9 cellular contexts compared by ENCODE assay signal in genomic region chr20:59783020-59784010, GRCh38.
DNase-seq lines count a peak whose midpoint lies in the region; ATAC-seq and TF ChIP-seq lines count a peak whose summit lies in the region.
"Had no signal": no experiment of that assay in that cellular context is flagged by ENCODE, and none has a peak within 500 bp of the region (broad histone marks: within the 10 kb centered on the region; RNA-seq: fewer than 3 reads in every experiment).

No MANE protein-coding gene starts in this region.

- no peak overlapping the region for H3K27ac Mint-ChIP-seq in endodermal cell
- H3K27ac Mint-ChIP-seq: effector memory CD8-positive, alpha-beta T cell had no signal

- no peaks in the 10 kb centered on the region for H3K79me1 ChIP-seq in mesendoderm (ENCODE audit: low read length)

- no peak overlapping the region for H2BK15ac ChIP-seq in mesendoderm (replicated peaks; ENCODE audit: low read depth)

- no peaks in the 10 kb centered on the region for H3K27me3 ChIP-seq in SJSA1 (replicated peaks)
- H3K27me3 ChIP-seq in endodermal cell (ENCODE audit: control insufficient read depth, insufficient read depth, low read length, poor library complexity, severe bottlenecking) = peaks cover 3% of the 10 kb centered on the region
- no peaks in the 10 kb centered on the region for H3K27me3 ChIP-seq in mesendoderm (ENCODE audit: insufficient read depth, low read length, poor library complexity)
- no peaks in the 10 kb centered on the region for H3K27me3 ChIP-seq in tibial nerve

- WGBS in endodermal cell (ENCODE audit: insufficient coverage in 1 of 2, insufficient read length in 1 of 2), 2 experiments = 51 to 55% methylated on average over 9 to 19 of the region's 19 CpGs
- no CpG with 5 or more reads among the region's 19 CpGs for WGBS in mesendoderm (ENCODE audit: extremely low coverage, insufficient coverage, low lambda C conversion rate)
- WGBS in tibial nerve, 2 donors = 32 to 33% methylated on average over 16 to 17 of the region's 19 CpGs

- no peak overlapping the region for H2BK120ac ChIP-seq in mesendoderm (ENCODE audit: low read depth, low read length)

- H3K4me3 Mint-ChIP-seq in endodermal cell = no peak overlapping the region
- H3K4me3 Mint-ChIP-seq: effector memory CD8-positive, alpha-beta T cell had no signal

- no peaks in the 10 kb centered on the region for H3K36me3 Mint-ChIP-seq in endodermal cell (ENCODE audit: low read depth)

- H3K4me3 ChIP-seq in SJSA1 = no peak overlapping the region
- no peak overlapping the region for H3K4me3 ChIP-seq in endodermal cell (ENCODE audit: low read length)
- H3K4me3 ChIP-seq in mesendoderm (ENCODE audit: low read length) = no peak overlapping the region
- H3K4me3 ChIP-seq in tibial nerve = no peak overlapping the region

- H3K9ac ChIP-seq in endodermal cell (ENCODE audit: extremely low read depth, low read length, poor library complexity, severe bottlenecking) (no peak overlapping the region), mesendoderm (ENCODE audit: low read length) (no peak overlapping the region)

- H3K18ac ChIP-seq in mesendoderm (ENCODE audit: low read length) = no peak overlapping the region

- H3K36me3 ChIP-seq in SJSA1 (no peaks in the 10 kb centered on the region), endodermal cell (ENCODE audit: control insufficient read depth, insufficient read depth, low read length) (no peaks in the 10 kb centered on the region), mesendoderm (ENCODE audit: control insufficient read depth, insufficient read depth, low read length) (no peaks in the 10 kb centered on the region), tibial nerve (no peaks in the 10 kb centered on the region)

- no peak for TF ChIP-seq EP300 in tibial nerve (IDR thresholded peaks at IDR 0.05)

- ATAC-seq in HG03571 (IDR thresholded peaks at IDR 0.05; ENCODE audit: unreplicated experiment) = no peak
- ATAC-seq: effector memory CD8-positive, alpha-beta T cell had no signal

- peaks cover 7% of the 10 kb centered on the region for H3K4me1 Mint-ChIP-seq in endodermal cell

- H3K9me3 Mint-ChIP-seq in endodermal cell = no peaks in the 10 kb centered on the region
- H3K9me3 Mint-ChIP-seq: effector memory CD8-positive, alpha-beta T cell had no signal

- TF ChIP-seq CTCF in endodermal cell (conservative IDR thresholded peaks at IDR 0.05) (peak; percentile 94), tibial nerve (IDR thresholded peaks at IDR 0.05) (peak; percentile 56 to 78 (median 73))

- peak; percentile 14 for DNase-seq in activated naive CD4-positive, alpha-beta T cell treated with Interleukin-2 at 50 U/mL for 16 hours
- no peak for DNase-seq in activated naive CD4-positive, alpha-beta T cell (lab: John Stamatoyannopoulos, UW)
- DNase-seq in LoVo (ENCODE audit: low spot score) (peak; percentile 43), SJSA1 (ENCODE audit: low read depth in 1 of 2, low spot score in 2 of 2) (peak; percentile 27 to 46), endodermal cell (peak; percentile 95), mesendoderm (peak; percentile 84), tibial nerve (ENCODE audit: low spot score in 2 of 2) (peak in 1 of 2 donors; percentile 58)

- H3K27me3 Mint-ChIP-seq in endodermal cell (ENCODE audit: insufficient read depth) = peaks cover 18% of the 10 kb centered on the region

- TF ChIP-seq POLR2A in tibial nerve (IDR thresholded peaks at IDR 0.05) = no peak

- no peak overlapping the region for H4K5ac ChIP-seq in mesendoderm (ENCODE audit: low read length)

- H3K4me1 ChIP-seq in SJSA1 (replicated peaks) (no peaks in the 10 kb centered on the region), endodermal cell (ENCODE audit: control insufficient read depth, insufficient read depth, low read length) (no peaks in the 10 kb centered on the region), mesendoderm (ENCODE audit: control insufficient read depth, low read depth, low read length) (no peaks in the 10 kb centered on the region), tibial nerve (no peaks in the 10 kb centered on the region)

- H3K27ac ChIP-seq in SJSA1 = no peak overlapping the region
- H3K27ac ChIP-seq in endodermal cell (ENCODE audit: low read depth, low read length) = no peak overlapping the region
- no peak overlapping the region for H3K27ac ChIP-seq in mesendoderm (ENCODE audit: low read depth, low read length)
- no peak overlapping the region for H3K27ac ChIP-seq in tibial nerve

- no peak overlapping the region for H4K8ac ChIP-seq in mesendoderm (ENCODE audit: low read depth, low read length)

- H2AK5ac ChIP-seq in mesendoderm (ENCODE audit: low read length) = no peak overlapping the region

- H2BK5ac ChIP-seq in mesendoderm (ENCODE audit: low read length) = no peak overlapping the region

- H3K4ac ChIP-seq in mesendoderm (ENCODE audit: low read depth, low read length) = no peak overlapping the region

- H3K79me2 ChIP-seq in mesendoderm (ENCODE audit: control insufficient read depth, insufficient read depth, low read length) = no peaks in the 10 kb centered on the region

- H3K56ac ChIP-seq in mesendoderm (ENCODE audit: low read length) = no peak overlapping the region

- H3K23ac ChIP-seq in mesendoderm (ENCODE audit: low read length) = no peak overlapping the region

- no peak overlapping the region for H3K4me2 ChIP-seq in mesendoderm (ENCODE audit: low read length)

- H3K9me3 ChIP-seq in SJSA1 (replicated peaks) (no peaks in the 10 kb centered on the region), endodermal cell (ENCODE audit: control insufficient read depth, low read length) (no peaks in the 10 kb centered on the region), tibial nerve (no peaks in the 10 kb centered on the region)

Comparison
In these comparisons a context has a peak if more than half of its experiments do, and no peak if none do; other contexts are left out.
1. DNase-seq: peak in activated naive CD4-positive, alpha-beta T cell treated with Interleukin-2 at 50 U/mL for 16 hours (single experiment), LoVo (single experiment), SJSA1 (2 of 2), endodermal cell (single experiment) and mesendoderm (single experiment); none in activated naive CD4-positive, alpha-beta T cell (0 of 4).